ENCODE assay signal across 25 cellular contexts in the genomic region with DNA sequence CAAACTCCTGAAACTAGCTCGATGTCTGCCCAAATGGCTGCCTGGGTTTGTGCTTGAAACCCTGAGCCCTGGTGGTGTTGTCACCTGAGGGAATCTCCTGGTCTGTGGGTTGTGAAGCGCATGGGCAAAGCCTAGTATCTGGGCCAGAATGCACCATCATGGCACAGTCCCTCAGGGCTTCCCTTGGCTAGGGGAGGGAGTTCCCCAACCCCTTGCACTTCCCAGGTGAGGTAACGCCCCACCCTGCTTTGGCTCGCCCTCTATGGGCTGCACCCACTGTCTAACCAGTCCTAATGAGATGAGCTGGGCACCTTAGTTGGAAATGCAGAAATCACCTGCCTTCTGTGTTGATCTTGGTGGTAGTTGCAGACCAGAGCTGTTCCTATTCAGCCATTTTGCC.
"Had no signal": no experiment of that assay in that cellular context is flagged by ENCODE, and none has a peak within 500 bp of the region (broad histone marks: within the 10 kb centered on the region; RNA-seq: fewer than 3 reads in every experiment).

No MANE protein-coding gene starts in this region.

- H3K36me3 Mint-ChIP-seq: natural killer cell treated with Interleukin-12 subunit alpha and Interleukin-12 subunit beta and Interleukin-15 and Interleukin-18, amount 100 ng/mL, for 72 hours; stimulated activated naive B cell treated with anti-CD40 and anti-IgM and Interleukin-4, amounts not matched to agents 10 μg/mL and 1 μg/mL and 100 μg/mL, for 72 hours had no signal

- H3K4me3 ChIP-seq: esophagus squamous epithelium, lung, mucosa of descending colon, right lobe of liver, thoracic aorta, tibial nerve, upper lobe of left lung had no signal

- H3K27me3 ChIP-seq: esophagus squamous epithelium, right lobe of liver, tibial nerve, upper lobe of left lung had no signal

- DNase-seq: effector CD8-positive, alpha-beta T cell; erythroblast; esophagus squamous epithelium; head of caudate nucleus; kidney; mesenchymal stem cell; mucosa of descending colon; naive B cell; right lobe of liver; small intestine; stimulated activated CD4-positive, alpha-beta T cell treated with anti-CD3 and anti-CD28 coated beads, Interleukin-15, amount 100 ng/mL, for 24 hours; stimulated activated CD4-positive, alpha-beta T cell treated with anti-CD3 and anti-CD28 coated beads, Interleukin-2, amount 100 ng/mL, for 48 hours; stimulated activated naive B cell treated with anti-CD40 and anti-IgM and Interleukin-4, amounts not matched to agents 10 μg/mL and 1 μg/mL and 100 μg/mL, for 72 hours; upper lobe of left lung had no signal

- H3K27ac ChIP-seq: esophagus squamous epithelium, parathyroid adenoma, right lobe of liver, thoracic aorta, tibial nerve, upper lobe of left lung had no signal

- H3K27ac Mint-ChIP-seq: dendritic cell treated with granulocyte-macrophage colony-stimulating factor and Interleukin-4, amounts not matched to agents 40 ng/mL and 50 ng/mL, for 4 days; mesothelial cell of epicardium; naive B cell; natural killer cell treated with Interleukin-12 subunit alpha and Interleukin-12 subunit beta and Interleukin-15 and Interleukin-18, amount 100 ng/mL, for 72 hours; progenitor cell of endocrine pancreas; stimulated activated naive B cell treated with anti-CD40 and anti-IgM and Interleukin-4, amounts not matched to agents 10 μg/mL and 1 μg/mL and 100 μg/mL, for 72 hours; stimulated activated naive CD8-positive, alpha-beta T cell treated with anti-CD3 and anti-CD28 coated beads, Interleukin-15, Interleukin-2, amounts not matched to agents 100 ng/mL and 50 ng/mL, for 24 hours had no signal

- H3K36me3 ChIP-seq: esophagus squamous epithelium, right lobe of liver, thoracic aorta, tibial nerve, upper lobe of left lung had no signal

- H3K9me3 ChIP-seq: esophagus squamous epithelium, mucosa of descending colon, right lobe of liver, thoracic aorta, upper lobe of left lung had no signal

- H3K4me3 Mint-ChIP-seq: dendritic cell treated with granulocyte-macrophage colony-stimulating factor and Interleukin-4, amounts not matched to agents 40 ng/mL and 50 ng/mL, for 4 days; mesothelial cell of epicardium; naive B cell; natural killer cell treated with Interleukin-12 subunit alpha and Interleukin-12 subunit beta and Interleukin-15 and Interleukin-18, amount 100 ng/mL, for 72 hours; neural crest cell; stimulated activated naive B cell treated with anti-CD40 and anti-IgM and Interleukin-4, amounts not matched to agents 10 μg/mL and 1 μg/mL and 100 μg/mL, for 72 hours; stimulated activated naive CD8-positive, alpha-beta T cell treated with anti-CD3 and anti-CD28 coated beads, Interleukin-15, Interleukin-2, amounts not matched to agents 100 ng/mL and 50 ng/mL, for 24 hours had no signal

- ATAC-seq: left lobe of liver; mucosa of descending colon; natural killer cell treated with Interleukin-12 subunit alpha and Interleukin-12 subunit beta and Interleukin-15 and Interleukin-18, amount 100 ng/mL, for 72 hours; right lobe of liver; stimulated activated naive B cell treated with anti-CD40 and anti-IgM and Interleukin-4, amounts not matched to agents 10 μg/mL and 1 μg/mL and 100 μg/mL, for 72 hours had no signal

- H3K4me1 Mint-ChIP-seq: mesothelial cell of epicardium; naive B cell; neural crest cell; stimulated activated naive B cell treated with anti-CD40 and anti-IgM and Interleukin-4, amounts not matched to agents 10 μg/mL and 1 μg/mL and 100 μg/mL, for 72 hours had no signal

- H3K9me3 Mint-ChIP-seq: stimulated activated naive CD8-positive, alpha-beta T cell treated with anti-CD3 and anti-CD28 coated beads, Interleukin-15, Interleukin-2, amounts not matched to agents 100 ng/mL and 50 ng/mL, for 24 hours had no signal

- H3K27me3 Mint-ChIP-seq: dendritic cell treated with granulocyte-macrophage colony-stimulating factor and Interleukin-4, amounts not matched to agents 40 ng/mL and 50 ng/mL, for 4 days; progenitor cell of endocrine pancreas had no signal

- H3K4me1 ChIP-seq: esophagus squamous epithelium, parathyroid adenoma, right lobe of liver, tibial nerve, upper lobe of left lung had no signal
